Comparison of ENCODE assay signal across 8 cellular contexts in genomic region chr14:23556700-23557440, GRCh38. TPM values are rescaled to one million over a fixed set of nuclear protein-coding genes. Genes with fewer than 3 reads are reported as not detected.
DNase-seq lines count a peak whose midpoint lies in the region; ATAC-seq, FAIRE-seq and TF ChIP-seq lines count a peak whose summit lies in the region.

No MANE protein-coding gene starts in this region.

- H3K9me3 ChIP-seq in astrocyte (ENCODE audit: insufficient read depth, low read depth, low read length) (no peaks in the 10 kb centered on the region), lower lobe of right lung (no peaks in the 10 kb centered on the region), vagina (no peaks in the 10 kb centered on the region)

- H4K20me1 ChIP-seq in astrocyte (ENCODE audit: insufficient read depth, low read length): peaks cover 3% of the 10 kb centered on the region

- no peak for TF ChIP-seq CTCF in 22Rv1 (IDR thresholded peaks at IDR 0.05)
- TF ChIP-seq CTCF in HL-60 (IDR thresholded peaks at IDR 0.05; ENCODE audit: insufficient read depth, low read length): no peak
- no peak for TF ChIP-seq CTCF in astrocyte (IDR thresholded peaks at IDR 0.05; ENCODE audit: insufficient read depth, low read depth, low read length)
- no peak for TF ChIP-seq CTCF in lower lobe of right lung (IDR thresholded peaks at IDR 0.05)
- TF ChIP-seq CTCF in vagina (IDR thresholded peaks at IDR 0.05): no peak

- H3K9ac ChIP-seq in astrocyte (ENCODE audit: low read length): peak overlapping the region; percentile 91

- TF ChIP-seq POLR2A in vagina (IDR thresholded peaks at IDR 0.05): no peak

- H3K4me3 Mint-ChIP-seq in astrocyte (ENCODE audit: unreplicated experiment): peak overlapping the region; percentile 93

- H2AFZ ChIP-seq in astrocyte (ENCODE audit: low read depth, low read length): peak overlapping the region; percentile 97

- H3K4me2 ChIP-seq in astrocyte (ENCODE audit: low read length): peak overlapping the region; percentile 89

- H3K27me3 Mint-ChIP-seq in astrocyte (ENCODE audit: low read depth, unreplicated experiment): no peaks in the 10 kb centered on the region

- H3K27me3 ChIP-seq in HL-60 (ENCODE audit: insufficient read depth, poor library complexity, severe bottlenecking) (no peaks in the 10 kb centered on the region), astrocyte (ENCODE audit: insufficient read depth, low read length) (no peaks in the 10 kb centered on the region), lower lobe of right lung (ENCODE audit: low read depth) (no peaks in the 10 kb centered on the region), vagina (no peaks in the 10 kb centered on the region)

- peaks cover 16% of the 10 kb centered on the region for H3K79me2 ChIP-seq in astrocyte (ENCODE audit: insufficient read depth, low read length)

- DNase-seq in HL-60 (ENCODE audit: low read depth in 1 of 2, low spot score in 1 of 2) (peak in 1 of 2 experiments; percentile 54), astrocyte (ENCODE audit: low read depth) (no peak), lower lobe of right lung (no peak), vagina (ENCODE audit: extremely low spot score in 2 of 2) (no peak), hippocampal formation (lab: John Stamatoyannopoulos, UW) (no peak), NCI-H2029 (lab: John Stamatoyannopoulos, UW) (no peak), epidermal melanocyte (ENCODE audit: insufficient read length, low spot score) (no peak)

- peaks cover 7% of the 10 kb centered on the region for H3K36me3 Mint-ChIP-seq in astrocyte (ENCODE audit: low read depth, unreplicated experiment)

- peaks cover 8% of the 10 kb centered on the region for H3K4me1 ChIP-seq in astrocyte (ENCODE audit: insufficient read depth, low read length)
- peaks cover 20% of the 10 kb centered on the region for H3K4me1 ChIP-seq in lower lobe of right lung
- H3K4me1 ChIP-seq in vagina: peaks cover 34% of the 10 kb centered on the region

- peak overlapping the region; percentile 88 for H3K27ac ChIP-seq in 22Rv1
- peak overlapping the region; percentile 96 for H3K27ac ChIP-seq in HL-60 (replicated peaks)
- H3K27ac ChIP-seq in astrocyte (ENCODE audit: low read depth, low read length): peak overlapping the region; percentile 88
- H3K27ac ChIP-seq in lower lobe of right lung: peak overlapping the region; percentile 99
- H3K27ac ChIP-seq in vagina: peak overlapping the region; percentile 75

- H3K4me1 Mint-ChIP-seq in astrocyte (ENCODE audit: low read depth, unreplicated experiment): peaks cover 22% of the 10 kb centered on the region

- H3K4me3 ChIP-seq in HL-60 (replicated peaks; ENCODE audit: insufficient read depth, low read length) (peak overlapping the region; percentile 63), astrocyte (ENCODE audit: insufficient read depth, low read depth, low read length) (peak overlapping the region; percentile 87), lower lobe of right lung (peak overlapping the region; percentile 97), vagina (peak overlapping the region; percentile 60 to 74)

- H3K27ac Mint-ChIP-seq in astrocyte (ENCODE audit: unreplicated experiment): peak overlapping the region; percentile 94

- ATAC-seq in lower lobe of right lung: no peak

- no peak for FAIRE-seq in astrocyte (lab: Jason Lieb, UNC)

- H3K9me3 Mint-ChIP-seq in astrocyte (ENCODE audit: unreplicated experiment): no peaks in the 10 kb centered on the region

- intact Hi-C loops in lower lobe of right lung (cut with DNase I) (no loop called here), vagina (cut with DNase I) (no loop called here)

- H3K36me3 ChIP-seq in astrocyte (ENCODE audit: insufficient read depth, low read length) (peaks cover 3% of the 10 kb centered on the region), lower lobe of right lung (peaks cover 41% of the 10 kb centered on the region), vagina (peaks cover 0 to 31% of the 10 kb centered on the region in 2 donors)

RNA-seq across cellular contexts. Expression of gene THTPA, which starts 0.8 kb away (rescaled TPM):
- total RNA-seq in astrocyte (6.8 and 8.1 TPM in 2 replicates), lower lobe of right lung (19.1 TPM), vagina (15.0 TPM)

RNA-seq across cellular contexts. Expression of gene ZFHX2, which starts 5.3 kb away (rescaled TPM):
- total RNA-seq in astrocyte: 27.3 TPM in 2 replicates
- total RNA-seq in lower lobe of right lung: 5.1 TPM
- 0.74 TPM for total RNA-seq in vagina

RNA-seq across cellular contexts. Expression of gene AP1G2, which starts 10.7 kb away (rescaled TPM):
- 73.6 and 80.9 TPM in 2 replicates for total RNA-seq in astrocyte
- total RNA-seq in lower lobe of right lung: 146 TPM
- 122 TPM for total RNA-seq in vagina

RNA-seq across cellular contexts. Expression of gene JPH4, which starts 21.7 kb away (rescaled TPM):
- total RNA-seq in astrocyte (0.87 and 1.1 TPM in 2 replicates), lower lobe of right lung (5.1 TPM), vagina (10.6 TPM)
